ENCODE assay signal across 11 cellular contexts in the genomic region with DNA sequence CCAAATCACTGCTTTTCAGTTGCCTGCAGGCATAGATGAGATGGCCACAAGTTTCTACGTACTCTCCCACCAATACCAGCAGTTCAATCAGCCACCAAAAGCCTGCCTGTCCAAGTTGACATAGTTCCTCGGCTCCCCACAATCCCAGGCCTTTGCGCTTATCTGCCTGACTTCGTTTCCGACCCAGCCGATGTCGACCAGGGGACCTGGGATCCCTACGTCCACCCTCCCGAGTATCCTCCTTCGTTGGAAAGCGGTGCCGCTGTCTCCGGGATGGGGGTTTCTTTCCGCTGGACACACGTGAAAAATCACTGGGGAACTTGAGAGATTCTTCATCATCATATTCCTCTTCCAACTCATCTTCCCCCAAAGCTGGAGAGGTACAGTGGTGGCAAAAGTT. TPM values are rescaled to one million over a fixed set of nuclear protein-coding genes. Genes with fewer than 3 reads are reported as not detected.
A peak's percentile ranks its signal among the peaks of the same experiment; 100 is the strongest.
DNase-seq lines count a peak whose midpoint lies in the region; ATAC-seq and TF ChIP-seq lines count a peak whose summit lies in the region.
"Had no signal": no experiment of that assay in that cellular context is flagged by ENCODE, and none has a peak within 500 bp of the region (broad histone marks: within the 10 kb centered on the region; RNA-seq: fewer than 3 reads in every experiment).

No MANE protein-coding gene starts in this region.

- H3K27me3 ChIP-seq in gastroesophageal sphincter (no peaks in the 10 kb centered on the region), GM23248 (replicated peaks; ENCODE audit: insufficient read depth) (no peaks in the 10 kb centered on the region), neuronal stem cell (ENCODE audit: control insufficient read depth in 3 of 3, insufficient read depth in 3 of 3, low read depth in 1 of 3, low read length in 3 of 3) (no peaks in the 10 kb centered on the region)
- H3K27me3 ChIP-seq: adrenal gland had no signal

- H3K4me3 ChIP-seq in gastroesophageal sphincter, result no peak overlapping the region
- no peak overlapping the region for H3K4me3 ChIP-seq in GM23248
- H3K4me3 ChIP-seq in neuronal stem cell (ENCODE audit: low read length in 2 of 2), result no peak overlapping the region
- H3K4me3 ChIP-seq: lung had no signal

- no peaks in the 10 kb centered on the region for H3K9me3 Mint-ChIP-seq in activated T-cell treated with anti-CD3 and anti-CD28 coated beads, Interleukin-2, amount 50 U/mL, for 4 hours
- no peaks in the 10 kb centered on the region for H3K9me3 Mint-ChIP-seq in WTC11
- H3K9me3 Mint-ChIP-seq in stimulated activated memory B cell treated with anti-CD40 and anti-IgM and Interleukin-4, amounts not matched to agents 10 μg/mL and 1 μg/mL and 100 μg/mL, for 72 hours, result no peaks in the 10 kb centered on the region

- H2BK5ac ChIP-seq in neuronal stem cell (ENCODE audit: low read length), result no peak overlapping the region

- H3K79me1 ChIP-seq in neuronal stem cell (ENCODE audit: low read depth, low read length), result peaks cover 5% of the 10 kb centered on the region

- H3K27ac Mint-ChIP-seq in WTC11, result peak overlapping the region; percentile 74
- H3K27ac Mint-ChIP-seq in stimulated activated memory B cell treated with anti-CD40 and anti-IgM and Interleukin-4, amounts not matched to agents 10 μg/mL and 1 μg/mL and 100 μg/mL, for 72 hours, result peak overlapping the region; percentile 84

- DNase-seq in activated T-cell treated with anti-CD3 and anti-CD28 coated beads, Interleukin-2, amount 50 U/mL, for 4 hours, result no peak
- no peak for DNase-seq in activated T-cell treated with anti-CD3 and anti-CD28 coated beads, Interleukin-2, amount 50 U/mL, for 48 hours
- DNase-seq in WTC11 (ENCODE audit: low spot score) (no peak), retina (no peak), GM23248 (no peak), neuronal stem cell (ENCODE audit: low spot score) (no peak)
- DNase-seq: adrenal gland, NCI-H2081 treated with DMSO at 0.1 percent for 48 hours had no signal

- no peaks in the 10 kb centered on the region for H3K9me2 ChIP-seq in GM23248 (ENCODE audit: insufficient read depth)

- H3K4me2 ChIP-seq in GM23248 (ENCODE audit: unreplicated experiment), result no peak overlapping the region
- H3K4me2 ChIP-seq in neuronal stem cell (ENCODE audit: insufficient read depth, low read length, poor library complexity, severe bottlenecking), result no peak overlapping the region

- peaks cover 22% of the 10 kb centered on the region; the same call in 1 of the 2 replicates for H3F3A ChIP-seq in GM23248 (ENCODE audit: insufficient read depth)

- H4K20me1 ChIP-seq in GM23248 (ENCODE audit: insufficient read depth), result no peaks in the 10 kb centered on the region

- H3K36me3 ChIP-seq in gastroesophageal sphincter, result peaks cover 0 to 14% of the 10 kb centered on the region in 2 donors
- peaks cover 2% of the 10 kb centered on the region; the same call in 1 of the 2 replicates for H3K36me3 ChIP-seq in GM23248 (ENCODE audit: low read depth)
- H3K36me3 ChIP-seq in neuronal stem cell (replicated peaks in 1 of 2; ENCODE audit: control insufficient read depth in 2 of 2, insufficient read depth in 2 of 2, low read length in 2 of 2), result peaks cover 7 to 51% of the 10 kb centered on the region in 2 donors

- no peak overlapping the region for H2AK5ac ChIP-seq in neuronal stem cell (ENCODE audit: low read depth, low read length)

- peak overlapping the region in 3 of 4 donors; percentile 33 to 91 (median 86) for H3K27ac ChIP-seq in gastroesophageal sphincter
- H3K27ac ChIP-seq in GM23248, result no peak overlapping the region
- no peak overlapping the region for H3K27ac ChIP-seq in neuronal stem cell (replicated peaks; ENCODE audit: low read length)

- H2BK15ac ChIP-seq in neuronal stem cell (ENCODE audit: low read length), result no peak overlapping the region

- CTCF ChIA-PET in WTC11 (lab: Charles Lee), result interaction anchor here (0.7 to 2.0 kb wide), 7 partner anchors 10 to 100 kb away, joined by 3 to 18 read pairs (median 4); a partner anchor contains a TSS

- 91% methylated on average over 6 to 15 of the region's 15 CpGs for WGBS in gastroesophageal sphincter (ENCODE audit: low coverage in 1 of 2), 2 donors
- 94 to 95% methylated on average over 15 of the region's 15 CpGs for WGBS in GM23248 (ENCODE audit: low coverage in 1 of 2, low lambda C conversion rate in 2 of 2, missing lambda C conversion rate in 2 of 2), 2 experiments
- no CpG with 5 or more reads among the region's 15 CpGs for WGBS in neuronal stem cell (ENCODE audit: extremely low coverage in 2 of 2, insufficient read length in 2 of 2, insufficient replicate concordance in 1 of 2), 2 donors

- H2BK12ac ChIP-seq in neuronal stem cell (ENCODE audit: low read length), result no peak overlapping the region

- no peak overlapping the region for H3K4ac ChIP-seq in neuronal stem cell (ENCODE audit: low read length)

- H3K4me1 Mint-ChIP-seq in activated T-cell treated with anti-CD3 and anti-CD28 coated beads, Interleukin-2, amount 50 U/mL, for 4 hours (ENCODE audit: low read depth), result peaks cover 50% of the 10 kb centered on the region
- peaks cover 34% of the 10 kb centered on the region for H3K4me1 Mint-ChIP-seq in WTC11
- peaks cover 61% of the 10 kb centered on the region for H3K4me1 Mint-ChIP-seq in stimulated activated memory B cell treated with anti-CD40 and anti-IgM and Interleukin-4, amounts not matched to agents 10 μg/mL and 1 μg/mL and 100 μg/mL, for 72 hours

- no peak overlapping the region for H2BK120ac ChIP-seq in neuronal stem cell (ENCODE audit: low read depth, low read length)

- H4K91ac ChIP-seq in neuronal stem cell (ENCODE audit: low read depth, low read length, poor library complexity), result no peak overlapping the region

- no peaks in the 10 kb centered on the region for H3K9me3 ChIP-seq in gastroesophageal sphincter
- no peaks in the 10 kb centered on the region for H3K9me3 ChIP-seq in GM23248 (ENCODE audit: low read depth)
- no peaks in the 10 kb centered on the region for H3K9me3 ChIP-seq in neuronal stem cell (replicated peaks in 1 of 2; ENCODE audit: control insufficient read depth in 2 of 2, insufficient read depth in 1 of 2, low read depth in 1 of 2, low read length in 2 of 2)
- H3K9me3 ChIP-seq: adrenal gland had no signal

- TF ChIP-seq POLR2A in gastroesophageal sphincter (IDR thresholded peaks at IDR 0.05), result no peak

- peak overlapping the region; percentile 93 for H3K4me3 Mint-ChIP-seq in activated T-cell treated with anti-CD3 and anti-CD28 coated beads, Interleukin-2, amount 50 U/mL, for 4 hours
- H3K4me3 Mint-ChIP-seq in WTC11, result peak overlapping the region; percentile 97
- H3K4me3 Mint-ChIP-seq in stimulated activated memory B cell treated with anti-CD40 and anti-IgM and Interleukin-4, amounts not matched to agents 10 μg/mL and 1 μg/mL and 100 μg/mL, for 72 hours, result peak overlapping the region; percentile 92

- no peak overlapping the region for H3K14ac ChIP-seq in neuronal stem cell (ENCODE audit: low read length)

- H3K23ac ChIP-seq in neuronal stem cell (ENCODE audit: low read depth, low read length, poor library complexity), result no peak overlapping the region

- TF ChIP-seq EP300 in gastroesophageal sphincter (IDR thresholded peaks at IDR 0.05), result no peak

- H3K4me1 ChIP-seq in gastroesophageal sphincter (peaks cover 0 to 76% (median 25%) of the 10 kb centered on the region in 3 donors), GM23248 (ENCODE audit: insufficient read depth) (peaks cover 25% of the 10 kb centered on the region), neuronal stem cell (ENCODE audit: control insufficient read depth in 2 of 2, insufficient read depth in 1 of 2, low read depth in 1 of 2, low read length in 2 of 2) (peaks cover 7 to 17% of the 10 kb centered on the region in 2 donors)

- ATAC-seq in activated T-cell treated with anti-CD3 and anti-CD28 coated beads, Interleukin-2, amount 50 U/mL, for 4 hours, result no peak
- no peak for ATAC-seq in WTC11
- no peak for ATAC-seq in gastroesophageal sphincter
- ATAC-seq in stimulated activated memory B cell treated with anti-CD40 and anti-IgM and Interleukin-4, amounts not matched to agents 10 μg/mL and 1 μg/mL and 100 μg/mL, for 72 hours, result no peak

- in situ Hi-C loops in GM23248 (cut with MboI), result loop anchor here (10.0 kb wide), 1 partner anchor 107 kb away; a partner anchor contains a TSS

- H2AFZ ChIP-seq in GM23248 (no peak overlapping the region), neuronal stem cell (ENCODE audit: low read length) (no peak overlapping the region)

- H3K79me2 ChIP-seq in GM23248 (ENCODE audit: insufficient read depth), result peaks cover 83% of the 10 kb centered on the region

- TF ChIP-seq CTCF in WTC11 (IDR thresholded peaks at IDR 0.05) (no peak), gastroesophageal sphincter (IDR thresholded peaks at IDR 0.05) (no peak)

- no peak overlapping the region for H4K8ac ChIP-seq in neuronal stem cell (ENCODE audit: low read depth, low read length)

- H3K36me3 Mint-ChIP-seq in activated T-cell treated with anti-CD3 and anti-CD28 coated beads, Interleukin-2, amount 50 U/mL, for 4 hours (ENCODE audit: insufficient read depth), result peaks cover 17% of the 10 kb centered on the region
- H3K36me3 Mint-ChIP-seq in WTC11, result peaks cover 10% of the 10 kb centered on the region
- peaks cover 26% of the 10 kb centered on the region for H3K36me3 Mint-ChIP-seq in stimulated activated memory B cell treated with anti-CD40 and anti-IgM and Interleukin-4, amounts not matched to agents 10 μg/mL and 1 μg/mL and 100 μg/mL, for 72 hours

- H3K18ac ChIP-seq in neuronal stem cell (ENCODE audit: low read length), result no peak overlapping the region

- POLR2A ChIA-PET in WTC11 (lab: Charles Lee), result interaction anchor here (1.9 kb wide), 1 partner anchor 10 kb away, joined by 8 read pairs; a partner anchor contains a TSS

- H3K9ac ChIP-seq in GM23248 (no peak overlapping the region), neuronal stem cell (ENCODE audit: low read depth, low read length, poor library complexity) (no peak overlapping the region)

- no peaks in the 10 kb centered on the region for H3K27me3 Mint-ChIP-seq in activated T-cell treated with anti-CD3 and anti-CD28 coated beads, Interleukin-2, amount 50 U/mL, for 4 hours (ENCODE audit: low read depth)
- no peaks in the 10 kb centered on the region for H3K27me3 Mint-ChIP-seq in WTC11 (ENCODE audit: low read depth)
- no peaks in the 10 kb centered on the region for H3K27me3 Mint-ChIP-seq in stimulated activated memory B cell treated with anti-CD40 and anti-IgM and Interleukin-4, amounts not matched to agents 10 μg/mL and 1 μg/mL and 100 μg/mL, for 72 hours

RNA-seq across cellular contexts. Expression of a gene that starts 1.6 kb away (rescaled TPM):
- 10 to 100 TPM; 32.4 to 38.2 (median 33.5) TPM for total RNA-seq in activated T-cell treated with anti-CD3 and anti-CD28 coated beads, Interleukin-2, amount 50 U/mL, for 4 hours
- total RNA-seq in WTC11 (2021), result 32.1 to 34.5 TPM (median 34.1 TPM) in 3 replicates
- total RNA-seq in gastroesophageal sphincter, result 10 to 100 TPM; 16.8 to 38.8 (median 29.0) TPM
- total RNA-seq in GM23248 (2014; rRNA removed; shearing (Covaris generic)), result 38.7 and 43.8 TPM in 2 replicates
- polyA plus RNA-seq in GM23248 (2016; fragmentation: Nextera tagmentation; extraction: Ambion mirVana), result 23.7 and 24.5 TPM in 2 replicates
- 16.5 TPM for polyA plus RNA-seq in neuronal stem cell (2013, experiment 1 of 2)
- polyA plus RNA-seq in neuronal stem cell (2013, experiment 2 of 2), result 16.1 TPM

RNA-seq across cellular contexts. Expression of a gene that starts 10.0 kb away (rescaled TPM):
- total RNA-seq in activated T-cell treated with anti-CD3 and anti-CD28 coated beads, Interleukin-2, amount 50 U/mL, for 4 hours, result 10 to 100 TPM; 45.9 to 57.0 (median 49.9) TPM
- total RNA-seq in WTC11 (2021) (32.9 to 37.9 TPM (median 34.8 TPM) in 3 replicates), gastroesophageal sphincter (10 to 100 TPM in 3 of 4 donors, 1 to 10 TPM in 1; 9.2 to 13.1 (median 11.9) TPM)
- total RNA-seq in GM23248 (2014; rRNA removed; shearing (Covaris generic)), result 21.1 and 21.7 TPM in 2 replicates
- 86.6 and 87.7 TPM in 2 replicates for polyA plus RNA-seq in GM23248 (2016; fragmentation: Nextera tagmentation; extraction: Ambion mirVana)
- 36.2 TPM for polyA plus RNA-seq in neuronal stem cell (2013, experiment 1 of 2)
- 35.5 TPM for polyA plus RNA-seq in neuronal stem cell (2013, experiment 2 of 2)

RNA-seq across cellular contexts. Expression of a gene that starts 10.3 kb away (rescaled TPM):
- total RNA-seq in activated T-cell treated with anti-CD3 and anti-CD28 coated beads, Interleukin-2, amount 50 U/mL, for 4 hours, result 10 to 100 TPM; 65.8 to 78.5 (median 69.6) TPM
- total RNA-seq in WTC11 (2021) (98.3 to 102 TPM (median 100 TPM) in 3 replicates), gastroesophageal sphincter (10 to 100 TPM; 50.3 to 90.5 (median 63.3) TPM)
- total RNA-seq in GM23248 (2014; rRNA removed; shearing (Covaris generic)), result 53.6 and 65.1 TPM in 2 replicates
- 131 and 139 TPM in 2 replicates for polyA plus RNA-seq in GM23248 (2016; fragmentation: Nextera tagmentation; extraction: Ambion mirVana)
- polyA plus RNA-seq in neuronal stem cell (2013, experiment 1 of 2), result 236 TPM
- 232 TPM for polyA plus RNA-seq in neuronal stem cell (2013, experiment 2 of 2)

RNA-seq across cellular contexts. Expression of a gene that starts 14.9 kb away (rescaled TPM):
- total RNA-seq in activated T-cell treated with anti-CD3 and anti-CD28 coated beads, Interleukin-2, amount 50 U/mL, for 4 hours, result not detected
- total RNA-seq in WTC11 (2021) (0.98 to 1.6 TPM (median 1.0 TPM) in 3 replicates), gastroesophageal sphincter (10 to 100 TPM in 1 of 4 donors, 1 to 10 TPM in 3; 1.4 to 29.5 (median 7.2) TPM)
- total RNA-seq in GM23248 (2014; rRNA removed; shearing (Covaris generic)), result 17.6 and 26.3 TPM in 2 replicates
- polyA plus RNA-seq in GM23248 (2016; fragmentation: Nextera tagmentation; extraction: Ambion mirVana), result 13.8 and 15.7 TPM in 2 replicates
- 0.24 TPM for polyA plus RNA-seq in neuronal stem cell (2013, experiment 1 of 2)
- polyA plus RNA-seq in neuronal stem cell (2013, experiment 2 of 2), result 0.21 TPM

Comparison
In these comparisons a context has a peak if more than half of its experiments do, and no peak if none do; other contexts are left out.
1. H3K27ac ChIP-seq: peak in gastroesophageal sphincter (3 of 4); none in GM23248 (single experiment) and neuronal stem cell (single experiment).
2. Peak in every context shown above with its lines, with median percentiles within 50 percentile points of each other: H3K4me3 Mint-ChIP-seq.